In genomic region chr5:31579558-31579957, GRCh38 we compare ENCODE assay signal across 8 cellular contexts. TPM values are rescaled to one million over a fixed set of nuclear protein-coding genes. Genes with fewer than 3 reads are reported as not detected.
"Had no signal": no experiment of that assay in that cellular context is flagged by ENCODE, and none has a peak within 500 bp of the region (broad histone marks: within the 10 kb centered on the region; RNA-seq: fewer than 3 reads in every experiment).

No MANE protein-coding gene starts in this region.

- H3K27ac ChIP-seq: HL-60 had no signal

- FAIRE-seq: H1, H54, HepG2 had no signal

- H3K4me3 Mint-ChIP-seq: GM23338, H9, IgD-negative memory B cell had no signal

- H2AFZ ChIP-seq: GM23338 had no signal

- H3K27ac Mint-ChIP-seq: GM23338, H9, IgD-negative memory B cell had no signal

- H3K36me3 Mint-ChIP-seq: IgD-negative memory B cell had no signal

- H3K9me3 Mint-ChIP-seq: IgD-negative memory B cell had no signal

- ATAC-seq: GM23338, HepG2 had no signal

- H3K4me2 ChIP-seq: GM23338 had no signal

- H3K4me3 ChIP-seq: GM23338 had no signal

- H3K4me1 Mint-ChIP-seq: IgD-negative memory B cell had no signal

- DNase-seq: H9, HCEC 1CT had no signal

RNA-seq across cellular contexts. Expression of gene PDZD2, which starts 59.4 kb away (rescaled TPM):
- total RNA-seq: HepG2 had no signal
